22 cellular contexts compared by ENCODE assay signal in genomic region chr2:101859604-101860003, GRCh38.
"Had no signal": no experiment of that assay in that cellular context is flagged by ENCODE, and none has a peak within 500 bp of the region (broad histone marks: within the 10 kb centered on the region; RNA-seq: fewer than 3 reads in every experiment).

No MANE protein-coding gene starts in this region.

- H3K27ac Mint-ChIP-seq: activated CD4-positive, alpha-beta memory T cell treated with anti-CD3 and anti-CD28 coated beads, Interleukin-2, amount 10 ng/mL, durations not matched to agents 7 days and 5 days; activated CD4-positive, alpha-beta T cell treated with anti-CD3 and anti-CD28 coated beads for 36 hours; T-helper 17 cell had no signal

- H3K9me3 Mint-ChIP-seq: activated CD4-positive, alpha-beta memory T cell treated with anti-CD3 and anti-CD28 coated beads, Interleukin-2, amount 10 ng/mL, durations not matched to agents 7 days and 5 days; IgD-negative memory B cell had no signal

- DNase-seq: activated CD4-positive, alpha-beta memory T cell treated with anti-CD3 and anti-CD28 coated beads, Interleukin-2, amount 10 ng/mL, durations not matched to agents 7 days and 5 days; activated CD4-positive, alpha-beta T cell treated with anti-CD3 and anti-CD28 coated beads, Interleukin-2, amount 50 U/mL, for 1 hour; activated gamma-delta T cell treated with Interleukin-2 at 50 U/mL for 16 hours; activated naive CD4-positive, alpha-beta T cell treated with anti-CD3 and anti-CD28 coated beads, Interleukin-2, amount 50 U/mL, for 16 hours; activated T-cell treated with anti-CD3 and anti-CD28 coated beads for 4 hours; aorta; caudate nucleus; KG1; NCI-H1048; NCI-H146; NCI-H187 treated with DMSO at 0.1 percent for 48 hours; NCI-H2081 treated with DMSO at 0.1 percent for 48 hours; NCI-H2171 treated with DMSO at 0.1 percent for 48 hours; NCI-H226; NCI-H510A; NCI-H526 treated with DMSO at 0.1 percent for 48 hours; NCI-H82; SIG-M5; T-helper 17 cell; T-helper 9 cell had no signal

- H3K4me3 Mint-ChIP-seq: activated CD4-positive, alpha-beta memory T cell treated with anti-CD3 and anti-CD28 coated beads, Interleukin-2, amount 10 ng/mL, durations not matched to agents 7 days and 5 days; activated CD4-positive, alpha-beta T cell treated with anti-CD3 and anti-CD28 coated beads for 36 hours; IgD-negative memory B cell; T-helper 17 cell had no signal

- H3K27me3 Mint-ChIP-seq: activated CD4-positive, alpha-beta memory T cell treated with anti-CD3 and anti-CD28 coated beads, Interleukin-2, amount 10 ng/mL, durations not matched to agents 7 days and 5 days; activated CD4-positive, alpha-beta T cell treated with anti-CD3 and anti-CD28 coated beads for 36 hours; IgD-negative memory B cell; T-helper 17 cell had no signal

- ATAC-seq: activated CD4-positive, alpha-beta T cell treated with anti-CD3 and anti-CD28 coated beads for 36 hours; T-helper 17 cell had no signal
